8 cellular contexts compared by ENCODE assay signal in the genomic region with DNA sequence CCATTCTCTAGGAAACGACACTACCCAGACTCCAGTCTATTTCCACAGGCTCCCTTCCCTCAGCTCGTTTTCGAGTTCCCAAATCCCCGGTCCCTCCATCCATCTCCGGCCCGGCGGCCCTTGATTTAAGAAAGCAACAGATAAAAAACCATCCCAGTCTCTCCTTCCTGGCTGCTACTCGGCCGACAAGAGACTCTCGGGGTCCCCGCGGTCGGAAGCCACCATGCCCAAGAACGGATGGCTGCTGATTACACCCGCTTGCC. TPM values are rescaled to one million over a fixed set of nuclear protein-coding genes. Genes with fewer than 3 reads are reported as not detected.
DNase-seq lines count a peak whose midpoint lies in the region; ATAC-seq and TF ChIP-seq lines count a peak whose summit lies in the region.

No MANE protein-coding gene starts in this region.

- peak overlapping the region; percentile 85 for H3K4me3 ChIP-seq in HAP-1

- no peak for TF ChIP-seq CTCF in WTC11 (IDR thresholded peaks at IDR 0.05)
- no peak for TF ChIP-seq CTCF in GM13977 (IDR thresholded peaks at IDR 0.05; ENCODE audit: extremely low read depth, insufficient read depth, missing control alignments)

- POLR2A ChIA-PET in WTC11 (lab: Charles Lee), result no interaction called here

- CTCF ChIA-PET in WTC11 (lab: Charles Lee), result interaction anchor here (0.6 to 2.1 kb wide), 3 partner anchors 27 to 88 kb away, joined by 3 to 27 read pairs (median 5); no protein-coding TSS in a partner anchor

- H3K4me1 Mint-ChIP-seq in WTC11, result peaks cover 48% of the 10 kb centered on the region
- peaks cover 58% of the 10 kb centered on the region for H3K4me1 Mint-ChIP-seq in stimulated activated memory B cell treated with anti-CD40 and anti-IgM and Interleukin-4, amounts not matched to agents 10 μg/mL and 1 μg/mL and 100 μg/mL, for 72 hours

- no peaks in the 10 kb centered on the region for H3K27me3 ChIP-seq in HAP-1 (ENCODE audit: low read depth)

- ATAC-seq in WTC11, result no peak
- ATAC-seq in stimulated activated memory B cell treated with anti-CD40 and anti-IgM and Interleukin-4, amounts not matched to agents 10 μg/mL and 1 μg/mL and 100 μg/mL, for 72 hours, result peak; percentile 0
- ATAC-seq in GM19351 (IDR thresholded peaks at IDR 0.05; ENCODE audit: unreplicated experiment), result no peak
- no peak for ATAC-seq in HG02798 (IDR thresholded peaks at IDR 0.05; ENCODE audit: poor library complexity, unreplicated experiment)

- H3K36me3 Mint-ChIP-seq in WTC11, result peaks cover 52% of the 10 kb centered on the region
- peaks cover 52% of the 10 kb centered on the region for H3K36me3 Mint-ChIP-seq in stimulated activated memory B cell treated with anti-CD40 and anti-IgM and Interleukin-4, amounts not matched to agents 10 μg/mL and 1 μg/mL and 100 μg/mL, for 72 hours

- no peaks in the 10 kb centered on the region for H3K27me3 Mint-ChIP-seq in WTC11 (ENCODE audit: low read depth)
- no peaks in the 10 kb centered on the region for H3K27me3 Mint-ChIP-seq in stimulated activated memory B cell treated with anti-CD40 and anti-IgM and Interleukin-4, amounts not matched to agents 10 μg/mL and 1 μg/mL and 100 μg/mL, for 72 hours

- H3K9me3 ChIP-seq in HAP-1, result no peaks in the 10 kb centered on the region

- no peak for DNase-seq in HAP-1 (ENCODE audit: low spot score in 2 of 2)
- DNase-seq in WTC11 (ENCODE audit: low spot score), result no peak
- peak; percentile 33 for DNase-seq in hepatic stellate cell (ENCODE audit: low spot score)
- no peak for DNase-seq in mesenteric fat pad (ENCODE audit: low spot score)
- no peak for DNase-seq in GM13977 (ENCODE audit: low spot score)

- H3K4me3 Mint-ChIP-seq in WTC11, result peak overlapping the region; percentile 98
- peak overlapping the region; percentile 83 for H3K4me3 Mint-ChIP-seq in stimulated activated memory B cell treated with anti-CD40 and anti-IgM and Interleukin-4, amounts not matched to agents 10 μg/mL and 1 μg/mL and 100 μg/mL, for 72 hours

- peaks cover 22% of the 10 kb centered on the region for H3K4me1 ChIP-seq in HAP-1

- H3K36me3 ChIP-seq in HAP-1 (replicated peaks), result peaks cover 49% of the 10 kb centered on the region

- in situ Hi-C loops in HAP-1 (cut with MboI; ENCODE audit: low sequenced_read_pairs), result loop anchor here (10.0 kb wide), 1 partner anchor 362 kb away; a partner anchor contains a TSS
- in situ Hi-C loops in GM13977 (cut with MboI; ENCODE audit: low pct_unique_long_range_greater_than_20kb, low sequenced_read_pairs, unreplicated experiment), result no loop called here

- H3K9me3 Mint-ChIP-seq in WTC11, result no peaks in the 10 kb centered on the region
- no peaks in the 10 kb centered on the region for H3K9me3 Mint-ChIP-seq in stimulated activated memory B cell treated with anti-CD40 and anti-IgM and Interleukin-4, amounts not matched to agents 10 μg/mL and 1 μg/mL and 100 μg/mL, for 72 hours

- H3K27ac Mint-ChIP-seq in WTC11, result peak overlapping the region; percentile 98
- peak overlapping the region; percentile 93 for H3K27ac Mint-ChIP-seq in stimulated activated memory B cell treated with anti-CD40 and anti-IgM and Interleukin-4, amounts not matched to agents 10 μg/mL and 1 μg/mL and 100 μg/mL, for 72 hours

TF ChIP-seq in WTC11, 78 proteins besides CTCF, POLR2A, EP300 and RAD21:
- TF ChIP-seq, protein P1, sequence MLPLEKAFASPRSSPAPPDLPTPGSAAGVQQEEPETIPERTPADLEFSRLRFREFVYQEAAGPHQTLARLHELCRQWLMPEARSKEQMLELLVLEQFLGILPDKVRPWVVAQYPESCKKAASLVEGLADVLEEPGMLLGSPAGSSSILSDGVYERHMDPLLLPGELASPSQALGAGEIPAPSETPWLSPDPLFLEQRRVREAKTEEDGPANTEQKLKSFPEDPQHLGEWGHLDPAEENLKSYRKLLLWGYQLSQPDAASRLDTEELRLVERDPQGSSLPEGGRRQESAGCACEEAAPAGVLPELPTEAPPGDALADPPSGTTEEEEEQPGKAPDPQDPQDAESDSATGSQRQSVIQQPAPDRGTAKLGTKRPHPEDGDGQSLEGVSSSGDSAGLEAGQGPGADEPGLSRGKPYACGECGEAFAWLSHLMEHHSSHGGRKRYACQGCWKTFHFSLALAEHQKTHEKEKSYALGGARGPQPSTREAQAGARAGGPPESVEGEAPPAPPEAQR (CRISPR knock-in tag; IDR thresholded peaks at IDR 0.05), result no peak
- no peak for TF ChIP-seq ZNF121 (CRISPR knock-in tag; IDR thresholded peaks at IDR 0.05)
- no peak for TF ChIP-seq OVOL2 (CRISPR knock-in tag; IDR thresholded peaks at IDR 0.05; ENCODE audit: borderline replicate concordance)
- TF ChIP-seq NFATC4 (CRISPR knock-in tag; IDR thresholded peaks at IDR 0.05), result peak; percentile 72
- peak; percentile 70; the same call in 1 of the 2 replicates for TF ChIP-seq ZNF232 (CRISPR knock-in tag; IDR thresholded peaks at IDR 0.05)

RNA-seq across cellular contexts. Expression of a gene that starts 0.2 kb away (rescaled TPM):
- total RNA-seq in WTC11 (2021), result 1,825 to 2,081 TPM (median 2,046 TPM) in 3 replicates
- total RNA-seq in mesenteric fat pad, result 1,206 TPM

RNA-seq across cellular contexts. Expression of a gene that starts 14.8 kb away (rescaled TPM):
- total RNA-seq in WTC11 (2021), result not detected in 3 replicates
- total RNA-seq in mesenteric fat pad, result not detected

RNA-seq across cellular contexts. Expression of a gene that starts 43.2 kb away (rescaled TPM):
- not detected in 3 replicates for total RNA-seq in WTC11 (2021)
- total RNA-seq in mesenteric fat pad, result not detected

RNA-seq across cellular contexts. Expression of a gene that starts 52.9 kb away (rescaled TPM):
- total RNA-seq in WTC11 (2021) (23.8 to 34.7 TPM (median 27.4 TPM) in 3 replicates), mesenteric fat pad (112 TPM)
